1 cellular context compared by ENCODE assay signal in the genomic region with DNA sequence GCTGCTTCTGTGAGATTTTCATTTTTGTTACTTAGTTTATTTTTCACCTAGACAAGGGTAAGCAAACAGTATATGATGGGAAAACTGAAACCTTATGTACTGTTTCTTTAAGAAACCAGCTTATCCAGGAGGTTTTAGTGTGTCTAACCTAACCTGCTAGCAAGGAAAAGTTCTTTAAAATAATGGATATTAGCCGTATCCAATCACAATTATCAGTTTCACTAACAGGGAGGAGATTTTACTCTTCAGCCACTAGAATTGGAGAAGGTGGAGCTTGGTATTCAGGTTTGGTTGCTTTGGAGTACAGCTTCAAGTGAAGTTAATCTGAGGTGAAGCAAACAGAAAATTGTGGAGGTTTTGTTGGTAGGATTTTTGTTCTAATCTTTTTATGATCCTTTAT.
TF ChIP-seq lines count a peak whose summit lies in the region.

No MANE protein-coding gene starts in this region.

TF ChIP-seq in H1, 55 proteins besides CTCF, POLR2A, EP300 and RAD21 (continued from another document):
- TF ChIP-seq, protein P1, sequence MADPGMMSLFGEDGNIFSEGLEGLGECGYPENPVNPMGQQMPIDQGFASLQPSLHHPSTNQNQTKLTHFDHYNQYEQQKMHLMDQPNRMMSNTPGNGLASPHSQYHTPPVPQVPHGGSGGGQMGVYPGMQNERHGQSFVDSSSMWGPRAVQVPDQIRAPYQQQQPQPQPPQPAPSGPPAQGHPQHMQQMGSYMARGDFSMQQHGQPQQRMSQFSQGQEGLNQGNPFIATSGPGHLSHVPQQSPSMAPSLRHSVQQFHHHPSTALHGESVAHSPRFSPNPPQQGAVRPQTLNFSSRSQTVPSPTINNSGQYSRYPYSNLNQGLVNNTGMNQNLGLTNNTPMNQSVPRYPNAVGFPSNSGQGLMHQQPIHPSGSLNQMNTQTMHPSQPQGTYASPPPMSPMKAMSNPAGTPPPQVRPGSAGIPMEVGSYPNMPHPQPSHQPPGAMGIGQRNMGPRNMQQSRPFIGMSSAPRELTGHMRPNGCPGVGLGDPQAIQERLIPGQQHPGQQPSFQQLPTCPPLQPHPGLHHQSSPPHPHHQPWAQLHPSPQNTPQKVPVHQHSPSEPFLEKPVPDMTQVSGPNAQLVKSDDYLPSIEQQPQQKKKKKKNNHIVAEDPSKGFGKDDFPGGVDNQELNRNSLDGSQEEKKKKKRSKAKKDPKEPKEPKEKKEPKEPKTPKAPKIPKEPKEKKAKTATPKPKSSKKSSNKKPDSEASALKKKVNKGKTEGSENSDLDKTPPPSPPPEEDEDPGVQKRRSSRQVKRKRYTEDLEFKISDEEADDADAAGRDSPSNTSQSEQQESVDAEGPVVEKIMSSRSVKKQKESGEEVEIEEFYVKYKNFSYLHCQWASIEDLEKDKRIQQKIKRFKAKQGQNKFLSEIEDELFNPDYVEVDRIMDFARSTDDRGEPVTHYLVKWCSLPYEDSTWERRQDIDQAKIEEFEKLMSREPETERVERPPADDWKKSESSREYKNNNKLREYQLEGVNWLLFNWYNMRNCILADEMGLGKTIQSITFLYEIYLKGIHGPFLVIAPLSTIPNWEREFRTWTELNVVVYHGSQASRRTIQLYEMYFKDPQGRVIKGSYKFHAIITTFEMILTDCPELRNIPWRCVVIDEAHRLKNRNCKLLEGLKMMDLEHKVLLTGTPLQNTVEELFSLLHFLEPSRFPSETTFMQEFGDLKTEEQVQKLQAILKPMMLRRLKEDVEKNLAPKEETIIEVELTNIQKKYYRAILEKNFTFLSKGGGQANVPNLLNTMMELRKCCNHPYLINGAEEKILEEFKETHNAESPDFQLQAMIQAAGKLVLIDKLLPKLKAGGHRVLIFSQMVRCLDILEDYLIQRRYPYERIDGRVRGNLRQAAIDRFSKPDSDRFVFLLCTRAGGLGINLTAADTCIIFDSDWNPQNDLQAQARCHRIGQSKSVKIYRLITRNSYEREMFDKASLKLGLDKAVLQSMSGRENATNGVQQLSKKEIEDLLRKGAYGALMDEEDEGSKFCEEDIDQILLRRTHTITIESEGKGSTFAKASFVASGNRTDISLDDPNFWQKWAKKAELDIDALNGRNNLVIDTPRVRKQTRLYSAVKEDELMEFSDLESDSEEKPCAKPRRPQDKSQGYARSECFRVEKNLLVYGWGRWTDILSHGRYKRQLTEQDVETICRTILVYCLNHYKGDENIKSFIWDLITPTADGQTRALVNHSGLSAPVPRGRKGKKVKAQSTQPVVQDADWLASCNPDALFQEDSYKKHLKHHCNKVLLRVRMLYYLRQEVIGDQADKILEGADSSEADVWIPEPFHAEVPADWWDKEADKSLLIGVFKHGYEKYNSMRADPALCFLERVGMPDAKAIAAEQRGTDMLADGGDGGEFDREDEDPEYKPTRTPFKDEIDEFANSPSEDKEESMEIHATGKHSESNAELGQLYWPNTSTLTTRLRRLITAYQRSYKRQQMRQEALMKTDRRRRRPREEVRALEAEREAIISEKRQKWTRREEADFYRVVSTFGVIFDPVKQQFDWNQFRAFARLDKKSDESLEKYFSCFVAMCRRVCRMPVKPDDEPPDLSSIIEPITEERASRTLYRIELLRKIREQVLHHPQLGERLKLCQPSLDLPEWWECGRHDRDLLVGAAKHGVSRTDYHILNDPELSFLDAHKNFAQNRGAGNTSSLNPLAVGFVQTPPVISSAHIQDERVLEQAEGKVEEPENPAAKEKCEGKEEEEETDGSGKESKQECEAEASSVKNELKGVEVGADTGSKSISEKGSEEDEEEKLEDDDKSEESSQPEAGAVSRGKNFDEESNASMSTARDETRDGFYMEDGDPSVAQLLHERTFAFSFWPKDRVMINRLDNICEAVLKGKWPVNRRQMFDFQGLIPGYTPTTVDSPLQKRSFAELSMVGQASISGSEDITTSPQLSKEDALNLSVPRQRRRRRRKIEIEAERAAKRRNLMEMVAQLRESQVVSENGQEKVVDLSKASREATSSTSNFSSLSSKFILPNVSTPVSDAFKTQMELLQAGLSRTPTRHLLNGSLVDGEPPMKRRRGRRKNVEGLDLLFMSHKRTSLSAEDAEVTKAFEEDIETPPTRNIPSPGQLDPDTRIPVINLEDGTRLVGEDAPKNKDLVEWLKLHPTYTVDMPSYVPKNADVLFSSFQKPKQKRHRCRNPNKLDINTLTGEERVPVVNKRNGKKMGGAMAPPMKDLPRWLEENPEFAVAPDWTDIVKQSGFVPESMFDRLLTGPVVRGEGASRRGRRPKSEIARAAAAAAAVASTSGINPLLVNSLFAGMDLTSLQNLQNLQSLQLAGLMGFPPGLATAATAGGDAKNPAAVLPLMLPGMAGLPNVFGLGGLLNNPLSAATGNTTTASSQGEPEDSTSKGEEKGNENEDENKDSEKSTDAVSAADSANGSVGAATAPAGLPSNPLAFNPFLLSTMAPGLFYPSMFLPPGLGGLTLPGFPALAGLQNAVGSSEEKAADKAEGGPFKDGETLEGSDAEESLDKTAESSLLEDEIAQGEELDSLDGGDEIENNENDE (IDR thresholded peaks at IDR 0.05; ENCODE audit: insufficient replicate concordance, low read length): no peak
- TF ChIP-seq CBX5 (IDR thresholded peaks at IDR 0.05; ENCODE audit: low read depth, low read length) (no peak), SP2 (IDR thresholded peaks at IDR 0.05; ENCODE audit: low read length) (peak; percentile 53; the same call in 1 of the 2 replicates)
